Comparison of ENCODE assay signal across 26 cellular contexts in genomic region chr14:23916038-23916437, GRCh38. TPM values are rescaled to one million over a fixed set of nuclear protein-coding genes. Genes with fewer than 3 reads are reported as not detected.
DNase-seq lines count a peak whose midpoint lies in the region; ATAC-seq and TF ChIP-seq lines count a peak whose summit lies in the region.
"Had no signal": no experiment of that assay in that cellular context is flagged by ENCODE, and none has a peak within 500 bp of the region (broad histone marks: within the 10 kb centered on the region; RNA-seq: fewer than 3 reads in every experiment).

No MANE protein-coding gene starts in this region.

- no peak overlapping the region for H3K4me3 Mint-ChIP-seq in activated CD8-positive, alpha-beta T cell treated with anti-CD3 and anti-CD28 coated beads, Interleukin-2, amount 10 ng/mL, durations not matched to agents 7 days and 5 days
- no peak overlapping the region for H3K4me3 Mint-ChIP-seq in progenitor cell of endocrine pancreas (ENCODE audit: low read depth)
- H3K4me3 Mint-ChIP-seq: activated T-cell treated with anti-CD3 and anti-CD28 coated beads, Interleukin-2, amount 50 U/mL, for 4 hours; mesothelial cell of epicardium; naive B cell had no signal

- no peaks in the 10 kb centered on the region for H3K9me3 Mint-ChIP-seq in activated CD8-positive, alpha-beta T cell treated with anti-CD3 and anti-CD28 coated beads, Interleukin-2, amount 10 ng/mL, durations not matched to agents 7 days and 5 days (ENCODE audit: insufficient read depth)
- H3K9me3 Mint-ChIP-seq in progenitor cell of endocrine pancreas (ENCODE audit: low read depth), result peaks cover 5% of the 10 kb centered on the region

- DNase-seq in AG10803 (ENCODE audit: low read depth), result peak; percentile 7
- no peak for DNase-seq in body of pancreas
- DNase-seq in left ventricle myocardium inferior, result no peak
- DNase-seq in sigmoid colon, result no peak
- no peak for DNase-seq in A673 (ENCODE audit: low spot score)
- DNase-seq in activated CD8-positive, alpha-beta T cell treated with anti-CD3 and anti-CD28 coated beads, Interleukin-2, amount 10 ng/mL, durations not matched to agents 7 days and 5 days, result no peak
- no peak for DNase-seq in DMS114 treated with DMSO at 0.1 percent for 48 hours (lab: John Stamatoyannopoulos, UW; ENCODE audit: unreplicated experiment)
- no peak for DNase-seq in progenitor cell of endocrine pancreas (ENCODE audit: low spot score, unreplicated experiment)
- DNase-seq: activated CD4-positive, alpha-beta T cell treated with anti-CD3 and anti-CD28 coated beads for 48 hours; activated T-cell treated with anti-CD3 and anti-CD28 coated beads, Interleukin-2, amount 50 U/mL, for 4 hours; effector CD8-positive, alpha-beta T cell; gastrocnemius medialis; GDM1; naive B cell; NCI-H1436 treated with DMSO at 0.1 percent for 48 hours; NCI-H2107; nucleus accumbens; stimulated activated CD4-positive, alpha-beta T cell treated with anti-CD3 and anti-CD28 coated beads, Interleukin-2, amount 100 ng/mL, for 48 hours; T-helper 9 cell had no signal

- no TSS peak for BruUV-seq in A673 (replicated peaks; lab: Mats Ljungman, UMichigan)

- H3K4me3 ChIP-seq in AG10803 (ENCODE audit: low read length), result no peak overlapping the region
- no peak overlapping the region for H3K4me3 ChIP-seq in body of pancreas
- no peak overlapping the region for H3K4me3 ChIP-seq in left ventricle myocardium inferior
- H3K4me3 ChIP-seq in sigmoid colon, result no peak overlapping the region
- H3K4me3 ChIP-seq in A673 (ENCODE audit: low read depth, low read length, poor library complexity, severe bottlenecking), result no peak overlapping the region
- H3K4me3 ChIP-seq: A549; BLaER1 treated with 17β-estradiol and CSF1 and Interleukin-3, amounts not matched to agents 10 nM and 100 nM; breast epithelium; gastrocnemius medialis had no signal

- intact Hi-C loops in body of pancreas (cut with DNase I) (no loop called here), left ventricle myocardium inferior (cut with micrococcal nuclease) (no loop called here), sigmoid colon (cut with DNase I) (no loop called here), A673 (cut with micrococcal nuclease; ENCODE audit: unreplicated experiment) (no loop called here)

- no peak for TF ChIP-seq EP300 in sigmoid colon (IDR thresholded peaks at IDR 0.05)

- POLR2A ChIA-PET in A673 (lab: Charles Lee; ENCODE audit: low non-redundant PET), result no interaction called here
- POLR2A ChIA-PET in activated CD8-positive, alpha-beta T cell treated with anti-CD3 and anti-CD28 coated beads, Interleukin-2, amount 10 ng/mL, durations not matched to agents 7 days and 5 days (lab: Charles Lee), result no interaction called here

- peaks cover 9% of the 10 kb centered on the region for H3K27me3 Mint-ChIP-seq in activated CD8-positive, alpha-beta T cell treated with anti-CD3 and anti-CD28 coated beads, Interleukin-2, amount 10 ng/mL, durations not matched to agents 7 days and 5 days (ENCODE audit: low read depth)
- no peaks in the 10 kb centered on the region for H3K27me3 Mint-ChIP-seq in progenitor cell of endocrine pancreas

- no peaks in the 10 kb centered on the region for H3K4me1 Mint-ChIP-seq in activated CD8-positive, alpha-beta T cell treated with anti-CD3 and anti-CD28 coated beads, Interleukin-2, amount 10 ng/mL, durations not matched to agents 7 days and 5 days (ENCODE audit: low read depth)
- no peaks in the 10 kb centered on the region for H3K4me1 Mint-ChIP-seq in progenitor cell of endocrine pancreas (ENCODE audit: low read depth)
- H3K4me1 Mint-ChIP-seq: mesothelial cell of epicardium, naive B cell had no signal

- no peak overlapping the region for H3K27ac Mint-ChIP-seq in activated CD8-positive, alpha-beta T cell treated with anti-CD3 and anti-CD28 coated beads, Interleukin-2, amount 10 ng/mL, durations not matched to agents 7 days and 5 days
- no peak overlapping the region for H3K27ac Mint-ChIP-seq in progenitor cell of endocrine pancreas
- H3K27ac Mint-ChIP-seq: mesothelial cell of epicardium, naive B cell had no signal

- H3K27ac ChIP-seq in body of pancreas (peak overlapping the region; percentile 36 to 63 (median 58)), left ventricle myocardium inferior (replicated peaks) (peak overlapping the region; percentile 56), sigmoid colon (peak overlapping the region in 3 of 4 donors; percentile 32 to 59 (median 45)), A673 (ENCODE audit: low read depth, low read length, poor library complexity, severe bottlenecking) (no peak overlapping the region)
- H3K27ac ChIP-seq: A549; BLaER1 treated with 17β-estradiol and CSF1 and Interleukin-3, amounts not matched to agents 10 nM and 100 nM; gastrocnemius medialis; HL-60; VCaP had no signal

- H3K4me1 ChIP-seq in body of pancreas (peaks cover 20% of the 10 kb centered on the region), left ventricle myocardium inferior (peaks cover 15% of the 10 kb centered on the region), sigmoid colon (peaks cover 0 to 16% (median 3%) of the 10 kb centered on the region in 4 donors), A673 (ENCODE audit: insufficient read depth, low read length, poor library complexity, severe bottlenecking) (no peaks in the 10 kb centered on the region)
- H3K4me1 ChIP-seq: A549; BLaER1 treated with 17β-estradiol and CSF1 and Interleukin-3, amounts not matched to agents 10 nM and 100 nM; breast epithelium had no signal

- H3K36me3 ChIP-seq in body of pancreas (replicated peaks in 1 of 2; ENCODE audit: insufficient read depth in 1 of 2, low read depth in 2 of 2) (no peaks in the 10 kb centered on the region), left ventricle myocardium inferior (no peaks in the 10 kb centered on the region), sigmoid colon (no peaks in the 10 kb centered on the region), A673 (ENCODE audit: insufficient read depth, low read length, poor library complexity, severe bottlenecking) (no peaks in the 10 kb centered on the region)
- H3K36me3 ChIP-seq: BLaER1 treated with 17β-estradiol and CSF1 and Interleukin-3, amounts not matched to agents 10 nM and 100 nM; breast epithelium; gastrocnemius medialis had no signal

- ATAC-seq in body of pancreas, result peak; percentile 94
- ATAC-seq in activated CD8-positive, alpha-beta T cell treated with anti-CD3 and anti-CD28 coated beads, Interleukin-2, amount 10 ng/mL, durations not matched to agents 7 days and 5 days, result no peak
- ATAC-seq: A549; activated T-cell treated with anti-CD3 and anti-CD28 coated beads, Interleukin-2, amount 50 U/mL, for 4 hours; gastrocnemius medialis; left lobe of liver had no signal

- no peak for TF ChIP-seq CTCF in AG10803 (conservative IDR thresholded peaks at IDR 0.05; ENCODE audit: low read length)
- no peak for TF ChIP-seq CTCF in body of pancreas (IDR thresholded peaks at IDR 0.05)
- no peak for TF ChIP-seq CTCF in left ventricle myocardium inferior (IDR thresholded peaks at IDR 0.05; ENCODE audit: borderline replicate concordance)
- TF ChIP-seq CTCF in sigmoid colon (IDR thresholded peaks at IDR 0.05), result no peak
- no peak for TF ChIP-seq CTCF in A673 (conservative IDR thresholded peaks at IDR 0.05; ENCODE audit: low read depth, low read length)
- no peak for TF ChIP-seq CTCF in progenitor cell of endocrine pancreas (IDR thresholded peaks at IDR 0.05; ENCODE audit: unreplicated experiment)

- H3K27me3 ChIP-seq in body of pancreas (no peaks in the 10 kb centered on the region), left ventricle myocardium inferior (ENCODE audit: low read depth) (no peaks in the 10 kb centered on the region), sigmoid colon (no peaks in the 10 kb centered on the region), A673 (replicated peaks; ENCODE audit: insufficient read depth, low read depth, low read length, poor library complexity) (no peaks in the 10 kb centered on the region)
- H3K27me3 ChIP-seq: BLaER1 treated with 17β-estradiol and CSF1 and Interleukin-3, amounts not matched to agents 10 nM and 100 nM; breast epithelium; gastrocnemius medialis had no signal

- H3K9me3 ChIP-seq in body of pancreas (no peaks in the 10 kb centered on the region), left ventricle myocardium inferior (replicated peaks) (peaks cover 6% of the 10 kb centered on the region), sigmoid colon (no peaks in the 10 kb centered on the region), A673 (ENCODE audit: low read depth, low read length, poor library complexity, severe bottlenecking) (no peaks in the 10 kb centered on the region)
- H3K9me3 ChIP-seq: breast epithelium, gastrocnemius medialis had no signal

- CTCF ChIA-PET in A673 (lab: Charles Lee), result no interaction called here
- CTCF ChIA-PET in activated CD8-positive, alpha-beta T cell treated with anti-CD3 and anti-CD28 coated beads, Interleukin-2, amount 10 ng/mL, durations not matched to agents 7 days and 5 days (lab: Charles Lee), result interaction anchor here (0.7 kb wide), 1 partner anchor 15 kb away, joined by 3 read pairs; no protein-coding TSS in a partner anchor

- WGBS in body of pancreas, 2 donors, result 8 to 17% methylated on average over 2 of the region's 2 CpGs
- 74 to 75% methylated on average over 2 of the region's 2 CpGs for WGBS in sigmoid colon, 2 donors

- TF ChIP-seq POLR2A in body of pancreas (IDR thresholded peaks at IDR 0.05) (no peak), sigmoid colon (IDR thresholded peaks at IDR 0.05) (no peak)

- H3K36me3 Mint-ChIP-seq in activated CD8-positive, alpha-beta T cell treated with anti-CD3 and anti-CD28 coated beads, Interleukin-2, amount 10 ng/mL, durations not matched to agents 7 days and 5 days (ENCODE audit: low read depth), result no peaks in the 10 kb centered on the region
- H3K36me3 Mint-ChIP-seq in progenitor cell of endocrine pancreas (ENCODE audit: insufficient read depth), result no peaks in the 10 kb centered on the region
- H3K36me3 Mint-ChIP-seq: mesothelial cell of epicardium had no signal

RNA-seq across cellular contexts. Expression of gene DHRS4, which starts 37.5 kb away (rescaled TPM):
- total RNA-seq in body of pancreas, result 10 to 100 TPM; 18.4 to 45.5 TPM
- 30.8 TPM for total RNA-seq in left ventricle myocardium inferior
- 10 to 100 TPM; 23.8 to 52.4 (median 37.8) TPM for total RNA-seq in sigmoid colon
- polyA plus RNA-seq in sigmoid colon, result 10 to 100 TPM; 71.1 to 87.1 (median 74.0) TPM
- 10.1 and 11.4 TPM in 2 replicates for total RNA-seq in A673 (2021)
- total RNA-seq in activated CD8-positive, alpha-beta T cell treated with anti-CD3 and anti-CD28 coated beads, Interleukin-2, amount 10 ng/mL, durations not matched to agents 7 days and 5 days, result 10 to 100 TPM; 18.3 to 19.4 TPM
- total RNA-seq in progenitor cell of endocrine pancreas, result 17.1 and 19.6 TPM in 2 replicates
